ENCODE assay signal across 8 cellular contexts in genomic region chr16:30394603-30395154, GRCh38. TPM values are rescaled to one million over a fixed set of nuclear protein-coding genes. Genes with fewer than 3 reads are reported as not detected.
DNase-seq lines count a peak whose midpoint lies in the region; ATAC-seq, FAIRE-seq and TF ChIP-seq lines count a peak whose summit lies in the region.

No MANE protein-coding gene starts in this region.

- peak overlapping the region; percentile 82 for H3K4me3 ChIP-seq in AG10803 (ENCODE audit: low read length)
- peak overlapping the region; percentile 75 to 93 (median 75) for H3K4me3 ChIP-seq in HepG2 (replicated peaks in 1 of 3; ENCODE audit: insufficient read depth in 1 of 3, low read depth in 2 of 3, low read length in 3 of 3)
- H3K4me3 ChIP-seq in thyroid gland (replicated peaks in 1 of 3): peak overlapping the region; percentile 57 to 88 (median 87)

- H3K27me3 Mint-ChIP-seq in MCF 10A (ENCODE audit: insufficient read depth, unreplicated experiment): no peaks in the 10 kb centered on the region

- H4K20me1 ChIP-seq in HepG2 (ENCODE audit: insufficient read depth, low read length): no peaks in the 10 kb centered on the region; the same call in 1 of the 2 replicates

- peak overlapping the region; percentile 9 for H2AFZ ChIP-seq in HepG2 (ENCODE audit: low read length)

- H3K27ac Mint-ChIP-seq in MCF 10A (ENCODE audit: low read depth, unreplicated experiment): peak overlapping the region; percentile 3

- TF ChIP-seq EP300 in HepG2 (IDR thresholded peaks at IDR 0.05; ENCODE audit: low read depth in 2 of 2, low read length in 2 of 2) (no peak), HepG2 (CRISPR knock-in tag; IDR thresholded peaks at IDR 0.05; ENCODE audit: borderline replicate concordance) (no peak)

- peak overlapping the region; percentile 83 for H3K4me3 Mint-ChIP-seq in MCF 10A (ENCODE audit: unreplicated experiment)

- no peaks in the 10 kb centered on the region for H3K36me3 Mint-ChIP-seq in MCF 10A (ENCODE audit: insufficient read depth, unreplicated experiment)

- in situ Hi-C loops in HepG2 (cut with HindIII; ENCODE audit: extremely low pct_ligation_motif_present, low pct_unique_long_range_greater_than_20kb): no loop called here

- H3K4me1 ChIP-seq in HepG2 (ENCODE audit: insufficient read depth, low read length): peaks cover 31% of the 10 kb centered on the region
- H3K4me1 ChIP-seq in thyroid gland: peaks cover 5 to 23% of the 10 kb centered on the region in 2 donors

- H3K79me2 ChIP-seq in HepG2 (ENCODE audit: insufficient read depth, low read length): peaks cover 17% of the 10 kb centered on the region

- intact Hi-C loops in MCF 10A (cut with micrococcal nuclease): no loop called here
- intact Hi-C loops in HepG2 (cut with micrococcal nuclease; ENCODE audit: unreplicated experiment): loop anchor here (1.0 kb wide), 4 partner anchors 15 to 39 kb away; partner anchors contain the start of gene CD2BP2
- intact Hi-C loops in thyroid gland (cut with DNase I): no loop called here

- H3K27me3 ChIP-seq in HepG2 (ENCODE audit: control insufficient read depth in 1 of 2, insufficient read depth in 2 of 2, low read length in 2 of 2): no peaks in the 10 kb centered on the region
- no peaks in the 10 kb centered on the region for H3K27me3 ChIP-seq in thyroid gland

- H3K9me3 Mint-ChIP-seq in MCF 10A (ENCODE audit: unreplicated experiment): no peaks in the 10 kb centered on the region

- FAIRE-seq in HepG2 (lab: Jason Lieb, UNC): no peak

- POLR2A ChIA-PET in MCF 10A (lab: Yijun Ruan, JAX): interaction anchor here (0.6 to 4.8 kb wide), 10 partner anchors 8 to 177 kb away, joined by 3 to 66 read pairs (median 6); partner anchors contain the start of genes CD2BP2, ZNF688 and ZNF771
- POLR2A ChIA-PET in HepG2 (lab: Yijun Ruan, JAX): interaction anchor here (1.0 to 3.3 kb wide), 15 partner anchors 10 to 264 kb away, joined by 3 to 70 read pairs (median 6); partner anchors contain the start of genes CD2BP2, DCTPP1, FBRS and SEPTIN1

- peaks cover 7% of the 10 kb centered on the region for H3K4me1 Mint-ChIP-seq in MCF 10A (ENCODE audit: insufficient read depth, unreplicated experiment)

- CTCF ChIA-PET in MCF 10A (lab: Yijun Ruan, JAX) (interaction anchor here (0.7 to 2.3 kb wide), 13 partner anchors 8 to 302 kb away, joined by 3 to 11 read pairs (median 6); partner anchors contain the start of genes TBX6 and ZNF688), HepG2 (lab: Yijun Ruan, JAX; ENCODE audit: low intra/inter-chr PET ratio, low total read pairs) (interaction anchor here (1.2 to 2.6 kb wide), 3 partner anchors 15 to 234 kb away, joined by 3 to 20 read pairs (median 4); partner anchors contain the start of gene DCTPP1)

- H3K9me3 ChIP-seq in HepG2 (ENCODE audit: low read length) (no peaks in the 10 kb centered on the region), thyroid gland (no peaks in the 10 kb centered on the region)

- H3K9ac ChIP-seq in HepG2 (ENCODE audit: insufficient read depth, low read depth, low read length): peak overlapping the region; percentile 83

- whole genome bisulfite sequencing in HepG2 (ENCODE audit: low lambda C conversion rate): 2% methylated on average over 31 of the region's 31 CpGs
- WGBS in thyroid gland, 2 donors: 6 to 10% methylated on average over 28 to 30 of the region's 31 CpGs

- no peak for TF ChIP-seq RAD21 in HepG2 (CRISPR knock-in tag; IDR thresholded peaks at IDR 0.05)

- no TSS peak for BruUV-seq in MCF 10A (replicated peaks; lab: Mats Ljungman, UMichigan)
- BruUV-seq in HepG2 (replicated peaks; lab: Mats Ljungman, UMichigan): no TSS peak

- peak overlapping the region; percentile 99 for H3K4me2 ChIP-seq in HepG2 (ENCODE audit: low read depth, low read length)

- no peak for DNase-seq in AG10803 (ENCODE audit: low read depth)
- peak; percentile 42 for DNase-seq in HuH-7.5 (ENCODE audit: low spot score)
- DNase-seq in MCF 10A (ENCODE audit: unreplicated experiment): no peak
- DNase-seq in HepG2 (ENCODE audit: low spot score): no peak
- DNase-seq in thyroid gland: no peak
- DNase-seq in SHP77 treated with DMSO at 0.1 percent for 48 hours (lab: John Stamatoyannopoulos, UW): no peak
- DNase-seq in inferior parietal cortex (ENCODE audit: extremely low spot score): no peak
- no peak for DNase-seq in DMS 273 treated with DMSO at 0.1 percent for 48 hours (lab: John Stamatoyannopoulos, UW)

- ATAC-seq in HepG2: peak; percentile 54

- no peak for TF ChIP-seq POLR2A in HepG2 (IDR thresholded peaks at IDR 0.05; ENCODE audit: insufficient read depth in 1 of 2, low read depth in 2 of 2, low read length in 2 of 2)
- no peak for TF ChIP-seq POLR2A in thyroid gland (IDR thresholded peaks at IDR 0.05)

- H3K36me3 ChIP-seq in HepG2 (replicated peaks in 1 of 2; ENCODE audit: control insufficient read depth in 1 of 2, insufficient read depth in 2 of 2, low read length in 2 of 2): peaks cover 3 to 17% of the 10 kb centered on the region in 2 experiments; a peak in 4 of 5 replicates
- peaks cover 10 to 11% of the 10 kb centered on the region in 2 donors for H3K36me3 ChIP-seq in thyroid gland

- no peak for TF ChIP-seq CTCF in AG10803 (conservative IDR thresholded peaks at IDR 0.05; ENCODE audit: low read length)
- no peak for TF ChIP-seq CTCF in MCF 10A (IDR thresholded peaks at IDR 0.05; ENCODE audit: unreplicated experiment)
- TF ChIP-seq CTCF in HepG2 (CRISPR knock-in tag; IDR thresholded peaks at IDR 0.05): no peak
- TF ChIP-seq CTCF in thyroid gland (IDR thresholded peaks at IDR 0.05): no peak

- peak overlapping the region; percentile 73 for H3K27ac ChIP-seq in HepG2 (ENCODE audit: extremely low read length, insufficient read depth, low read length)
- H3K27ac ChIP-seq in thyroid gland: peak overlapping the region; percentile 33 to 69 (median 53)

RNA-seq across cellular contexts. Expression of gene ZNF48, which starts 0.5 kb away (rescaled TPM):
- total RNA-seq in MCF 10A (2022): 11.0 and 12.4 TPM in 2 replicates
- 10.9 and 12.3 TPM in 2 replicates for total RNA-seq in HepG2 (2016; rRNA removed; fragmentation: Illumina TruSeq; extraction: Trizol)
- 2.3 and 2.9 TPM in 2 replicates for total RNA-seq in HepG2 (2016; cell fraction: cytosol; rRNA removed; fragmentation: Illumina TruSeq; extraction: Trizol; ENCODE audit: low read depth)
- 10.9 and 12.6 TPM in 2 replicates for total RNA-seq in HepG2 (2016; cell fraction: insoluble cytoplasmic fraction; rRNA removed; fragmentation: Illumina TruSeq; extraction: Trizol)
- 8.8 and 8.9 TPM in 2 replicates for total RNA-seq in HepG2 (2016; cell fraction: membrane; rRNA removed; fragmentation: Illumina TruSeq; extraction: Trizol)
- total RNA-seq in HepG2 (2016; cell fraction: nucleus; rRNA removed; fragmentation: Illumina TruSeq; extraction: Trizol): 5.4 and 7.9 TPM in 2 replicates
- 9.9 and 11.7 TPM in 2 replicates for polyA plus RNA-seq in HepG2 (2011; rRNA removed)
- polyA plus RNA-seq in HepG2 (2011; cell fraction: cytosol; rRNA removed): 7.8 and 10.1 TPM in 2 replicates
- 9.4 and 11.4 TPM in 2 replicates for polyA plus RNA-seq in HepG2 (2011; cell fraction: nucleus; rRNA removed)
- 7.7 and 10.5 TPM in 2 replicates for polyA plus RNA-seq in HepG2 (2012)
- 2.1 and 2.6 TPM in 2 replicates for polyA plus RNA-seq in HepG2 (2016; cell fraction: cytosol; fragmentation: Illumina TruSeq; extraction: Trizol; ENCODE audit: low read depth)
- 11.0 and 11.9 TPM in 2 replicates for polyA plus RNA-seq in HepG2 (2016; cell fraction: insoluble cytoplasmic fraction; fragmentation: Illumina TruSeq; extraction: Trizol; ENCODE audit: low read depth)
- 5.4 and 6.0 TPM in 2 replicates for polyA plus RNA-seq in HepG2 (2016; cell fraction: membrane; fragmentation: Illumina TruSeq; extraction: Trizol; ENCODE audit: low read depth)
- polyA plus RNA-seq in HepG2 (2016; cell fraction: nucleus; fragmentation: Illumina TruSeq; extraction: Trizol; ENCODE audit: insufficient read depth, low read depth): 11.3 and 12.2 TPM in 2 replicates
- 7.6 and 12.0 TPM in 2 replicates for polyA minus RNA-seq in HepG2 (2011; rRNA and poly(A)+ RNA removed; ENCODE audit: low replicate concordance)
- polyA minus RNA-seq in HepG2 (2011; cell fraction: cytosol; rRNA and poly(A)+ RNA removed): 4.8 and 5.3 TPM in 2 replicates
- 4.1 and 5.0 TPM in 2 replicates for polyA minus RNA-seq in HepG2 (2011; cell fraction: nucleus; rRNA and poly(A)+ RNA removed)
- 10 to 100 TPM in 2 of 4 donors, 1 to 10 TPM in 2; 8.5 to 12.2 (median 9.4) TPM for total RNA-seq in thyroid gland

RNA-seq across cellular contexts. Expression of gene SEPTIN1, which starts 12.3 kb away (rescaled TPM):
- total RNA-seq in MCF 10A (2022): 1.3 and 1.7 TPM in 2 replicates
- total RNA-seq in HepG2 (2016; rRNA removed; fragmentation: Illumina TruSeq; extraction: Trizol): 0.18 and 0.27 TPM in 2 replicates
- total RNA-seq in HepG2 (2016; cell fraction: cytosol; rRNA removed; fragmentation: Illumina TruSeq; extraction: Trizol; ENCODE audit: low read depth): 0.18 and 0.51 TPM in 2 replicates
- total RNA-seq in HepG2 (2016; cell fraction: insoluble cytoplasmic fraction; rRNA removed; fragmentation: Illumina TruSeq; extraction: Trizol): 0.17 and 0.18 TPM in 2 replicates
- total RNA-seq in HepG2 (2016; cell fraction: membrane; rRNA removed; fragmentation: Illumina TruSeq; extraction: Trizol): 0.28 and 0.68 TPM in 2 replicates
- not detected in 2 replicates for total RNA-seq in HepG2 (2016; cell fraction: nucleus; rRNA removed; fragmentation: Illumina TruSeq; extraction: Trizol)
- polyA plus RNA-seq in HepG2 (2011; rRNA removed): 0.67 and 0.94 TPM in 2 replicates
- polyA plus RNA-seq in HepG2 (2011; cell fraction: cytosol; rRNA removed): 0.56 and 0.76 TPM in 2 replicates
- polyA plus RNA-seq in HepG2 (2011; cell fraction: nucleus; rRNA removed): 1.0 and 1.3 TPM in 2 replicates
- 1.1 and 1.7 TPM in 2 replicates for polyA plus RNA-seq in HepG2 (2012)
- polyA plus RNA-seq in HepG2 (2016; cell fraction: cytosol; fragmentation: Illumina TruSeq; extraction: Trizol; ENCODE audit: low read depth): 4.2 and 4.6 TPM in 2 replicates
- polyA plus RNA-seq in HepG2 (2016; cell fraction: insoluble cytoplasmic fraction; fragmentation: Illumina TruSeq; extraction: Trizol; ENCODE audit: low read depth): 0.76 and 0.85 TPM in 2 replicates
- 3.3 and 3.8 TPM in 2 replicates for polyA plus RNA-seq in HepG2 (2016; cell fraction: membrane; fragmentation: Illumina TruSeq; extraction: Trizol; ENCODE audit: low read depth)
- 0.65 and 1.1 TPM in 2 replicates for polyA plus RNA-seq in HepG2 (2016; cell fraction: nucleus; fragmentation: Illumina TruSeq; extraction: Trizol; ENCODE audit: insufficient read depth, low read depth)
- polyA minus RNA-seq in HepG2 (2011; rRNA and poly(A)+ RNA removed; ENCODE audit: low replicate concordance): 0.24 TPM in 1 of 2 replicates, not detected in the other
- polyA minus RNA-seq in HepG2 (2011; cell fraction: cytosol; rRNA and poly(A)+ RNA removed): not detected in 2 replicates
- 0.13 TPM in 1 of 2 replicates, not detected in the other for polyA minus RNA-seq in HepG2 (2011; cell fraction: nucleus; rRNA and poly(A)+ RNA removed)
- 1 to 10 TPM in 3 of 4 donors, under 1 TPM in 1; 0.56 to 3.4 (median 1.4) TPM for total RNA-seq in thyroid gland

RNA-seq across cellular contexts. Expression of gene ZNF771, which starts 12.7 kb away (rescaled TPM):
- total RNA-seq in MCF 10A (2022) (8.1 and 8.3 TPM in 2 replicates), HepG2 (2016; rRNA removed; fragmentation: Illumina TruSeq; extraction: Trizol) (10.9 and 11.8 TPM in 2 replicates), thyroid gland (10 to 100 TPM in 3 of 4 donors, 1 to 10 TPM in 1; 9.1 to 29.5 (median 19.1) TPM)
- total RNA-seq in HepG2 (2016; cell fraction: cytosol; rRNA removed; fragmentation: Illumina TruSeq; extraction: Trizol; ENCODE audit: low read depth): 8.8 and 9.7 TPM in 2 replicates
- total RNA-seq in HepG2 (2016; cell fraction: insoluble cytoplasmic fraction; rRNA removed; fragmentation: Illumina TruSeq; extraction: Trizol): 9.0 and 10.5 TPM in 2 replicates
- 14.5 and 14.9 TPM in 2 replicates for total RNA-seq in HepG2 (2016; cell fraction: membrane; rRNA removed; fragmentation: Illumina TruSeq; extraction: Trizol)
- total RNA-seq in HepG2 (2016; cell fraction: nucleus; rRNA removed; fragmentation: Illumina TruSeq; extraction: Trizol): 5.7 and 6.4 TPM in 2 replicates
- 5.0 and 5.4 TPM in 2 replicates for polyA plus RNA-seq in HepG2 (2011; rRNA removed)
- 6.7 and 15.5 TPM in 2 replicates for polyA plus RNA-seq in HepG2 (2011; cell fraction: cytosol; rRNA removed)
- 11.2 and 15.1 TPM in 2 replicates for polyA plus RNA-seq in HepG2 (2011; cell fraction: nucleus; rRNA removed)
- polyA plus RNA-seq in HepG2 (2012): 2.3 and 2.7 TPM in 2 replicates
- 8.8 and 9.4 TPM in 2 replicates for polyA plus RNA-seq in HepG2 (2016; cell fraction: cytosol; fragmentation: Illumina TruSeq; extraction: Trizol; ENCODE audit: low read depth)
- 8.3 and 10.8 TPM in 2 replicates for polyA plus RNA-seq in HepG2 (2016; cell fraction: insoluble cytoplasmic fraction; fragmentation: Illumina TruSeq; extraction: Trizol; ENCODE audit: low read depth)
- 10.9 and 11.1 TPM in 2 replicates for polyA plus RNA-seq in HepG2 (2016; cell fraction: membrane; fragmentation: Illumina TruSeq; extraction: Trizol; ENCODE audit: low read depth)
- polyA plus RNA-seq in HepG2 (2016; cell fraction: nucleus; fragmentation: Illumina TruSeq; extraction: Trizol; ENCODE audit: insufficient read depth, low read depth): 9.1 and 10.0 TPM in 2 replicates
- polyA minus RNA-seq in HepG2 (2011; rRNA and poly(A)+ RNA removed; ENCODE audit: low replicate concordance): 4.1 and 9.1 TPM in 2 replicates
- 4.6 and 5.6 TPM in 2 replicates for polyA minus RNA-seq in HepG2 (2011; cell fraction: cytosol; rRNA and poly(A)+ RNA removed)
- polyA minus RNA-seq in HepG2 (2011; cell fraction: nucleus; rRNA and poly(A)+ RNA removed): 5.3 and 5.4 TPM in 2 replicates

RNA-seq across cellular contexts. Expression of gene MYL11, which starts 20.1 kb away (rescaled TPM):
- total RNA-seq in MCF 10A (2022): 1.2 and 1.6 TPM in 2 replicates
- not detected in 2 replicates for total RNA-seq in HepG2 (2016; rRNA removed; fragmentation: Illumina TruSeq; extraction: Trizol)
- total RNA-seq in HepG2 (2016; cell fraction: cytosol; rRNA removed; fragmentation: Illumina TruSeq; extraction: Trizol; ENCODE audit: low read depth): not detected in 2 replicates
- not detected in 2 replicates for total RNA-seq in HepG2 (2016; cell fraction: insoluble cytoplasmic fraction; rRNA removed; fragmentation: Illumina TruSeq; extraction: Trizol)
- 0.62 TPM in 1 of 2 replicates, not detected in the other for total RNA-seq in HepG2 (2016; cell fraction: membrane; rRNA removed; fragmentation: Illumina TruSeq; extraction: Trizol)
- not detected in 2 replicates for total RNA-seq in HepG2 (2016; cell fraction: nucleus; rRNA removed; fragmentation: Illumina TruSeq; extraction: Trizol)
- not detected in 2 replicates for polyA plus RNA-seq in HepG2 (2011; rRNA removed)
- not detected in 2 replicates for polyA plus RNA-seq in HepG2 (2011; cell fraction: cytosol; rRNA removed)
- not detected in 2 replicates for polyA plus RNA-seq in HepG2 (2011; cell fraction: nucleus; rRNA removed)
- polyA plus RNA-seq in HepG2 (2012): not detected in 2 replicates
- polyA plus RNA-seq in HepG2 (2016; cell fraction: cytosol; fragmentation: Illumina TruSeq; extraction: Trizol; ENCODE audit: low read depth): 0.72 and 1.3 TPM in 2 replicates
- not detected in 2 replicates for polyA plus RNA-seq in HepG2 (2016; cell fraction: insoluble cytoplasmic fraction; fragmentation: Illumina TruSeq; extraction: Trizol; ENCODE audit: low read depth)
- 0.87 TPM in 1 of 2 replicates, not detected in the other for polyA plus RNA-seq in HepG2 (2016; cell fraction: membrane; fragmentation: Illumina TruSeq; extraction: Trizol; ENCODE audit: low read depth)
- not detected in 2 replicates for polyA plus RNA-seq in HepG2 (2016; cell fraction: nucleus; fragmentation: Illumina TruSeq; extraction: Trizol; ENCODE audit: insufficient read depth, low read depth)
- not detected in 2 replicates for polyA minus RNA-seq in HepG2 (2011; rRNA and poly(A)+ RNA removed; ENCODE audit: low replicate concordance)
- not detected in 2 replicates for polyA minus RNA-seq in HepG2 (2011; cell fraction: cytosol; rRNA and poly(A)+ RNA removed)
- not detected in 2 replicates for polyA minus RNA-seq in HepG2 (2011; cell fraction: nucleus; rRNA and poly(A)+ RNA removed)
- total RNA-seq in thyroid gland: not detected

RNA-seq across cellular contexts. Expression of gene TBC1D10B, which starts 24.4 kb away (rescaled TPM):
- total RNA-seq in MCF 10A (2022): 46.5 and 48.0 TPM in 2 replicates
- 20.8 and 24.8 TPM in 2 replicates for total RNA-seq in HepG2 (2016; rRNA removed; fragmentation: Illumina TruSeq; extraction: Trizol)
- total RNA-seq in HepG2 (2016; cell fraction: cytosol; rRNA removed; fragmentation: Illumina TruSeq; extraction: Trizol; ENCODE audit: low read depth): 8.6 and 8.9 TPM in 2 replicates
- total RNA-seq in HepG2 (2016; cell fraction: insoluble cytoplasmic fraction; rRNA removed; fragmentation: Illumina TruSeq; extraction: Trizol): 16.6 and 24.3 TPM in 2 replicates
- 26.7 and 28.1 TPM in 2 replicates for total RNA-seq in HepG2 (2016; cell fraction: membrane; rRNA removed; fragmentation: Illumina TruSeq; extraction: Trizol)
- 15.5 and 19.2 TPM in 2 replicates for total RNA-seq in HepG2 (2016; cell fraction: nucleus; rRNA removed; fragmentation: Illumina TruSeq; extraction: Trizol)
- 15.7 and 16.4 TPM in 2 replicates for polyA plus RNA-seq in HepG2 (2011; rRNA removed)
- polyA plus RNA-seq in HepG2 (2011; cell fraction: cytosol; rRNA removed): 18.9 and 22.7 TPM in 2 replicates
- polyA plus RNA-seq in HepG2 (2011; cell fraction: nucleus; rRNA removed): 33.2 and 34.9 TPM in 2 replicates
- 25.6 and 28.2 TPM in 2 replicates for polyA plus RNA-seq in HepG2 (2012)
- polyA plus RNA-seq in HepG2 (2016; cell fraction: cytosol; fragmentation: Illumina TruSeq; extraction: Trizol; ENCODE audit: low read depth): 8.5 and 9.1 TPM in 2 replicates
- 22.6 and 31.2 TPM in 2 replicates for polyA plus RNA-seq in HepG2 (2016; cell fraction: insoluble cytoplasmic fraction; fragmentation: Illumina TruSeq; extraction: Trizol; ENCODE audit: low read depth)
- 21.4 and 25.0 TPM in 2 replicates for polyA plus RNA-seq in HepG2 (2016; cell fraction: membrane; fragmentation: Illumina TruSeq; extraction: Trizol; ENCODE audit: low read depth)
- 36.3 and 37.8 TPM in 2 replicates for polyA plus RNA-seq in HepG2 (2016; cell fraction: nucleus; fragmentation: Illumina TruSeq; extraction: Trizol; ENCODE audit: insufficient read depth, low read depth)
- 31.9 and 51.8 TPM in 2 replicates for polyA minus RNA-seq in HepG2 (2011; rRNA and poly(A)+ RNA removed; ENCODE audit: low replicate concordance)
- polyA minus RNA-seq in HepG2 (2011; cell fraction: cytosol; rRNA and poly(A)+ RNA removed): 20.0 and 23.4 TPM in 2 replicates
- 15.0 and 15.1 TPM in 2 replicates for polyA minus RNA-seq in HepG2 (2011; cell fraction: nucleus; rRNA and poly(A)+ RNA removed)
- 10 to 100 TPM; 26.6 to 38.1 (median 33.5) TPM for total RNA-seq in thyroid gland
